In genomic region chr12:109493090-109493489, GRCh38 we compare ENCODE assay signal across 20 cellular contexts. TPM values are rescaled to one million over a fixed set of nuclear protein-coding genes. Genes with fewer than 3 reads are reported as not detected.
A peak's percentile ranks its signal among the peaks of the same experiment; 100 is the strongest.
DNase-seq lines count a peak whose midpoint lies in the region; ATAC-seq and TF ChIP-seq lines count a peak whose summit lies in the region.
"Had no signal": no experiment of that assay in that cellular context is flagged by ENCODE, and none has a peak within 500 bp of the region (broad histone marks: within the 10 kb centered on the region; RNA-seq: fewer than 3 reads in every experiment).

No MANE protein-coding gene starts in this region.

- peaks cover 4% of the 10 kb centered on the region for H3K4me1 Mint-ChIP-seq in activated CD4-positive, alpha-beta T cell treated with anti-CD3 and anti-CD28 coated beads, Interleukin-2, amount 10 ng/mL, durations not matched to agents 24 days and 14 days
- H3K4me1 Mint-ChIP-seq in immature natural killer cell = peaks cover 27 to 28% of the 10 kb centered on the region in 2 donors
- H3K4me1 Mint-ChIP-seq: B cell had no signal

- DNase-seq in activated CD4-positive, alpha-beta T cell treated with anti-CD3 and anti-CD28 coated beads, Interleukin-2, amount 10 ng/mL, durations not matched to agents 24 days and 14 days = no peak
- no peak for DNase-seq in activated CD4-positive, alpha-beta T cell treated with anti-CD3 and anti-CD28 coated beads for 4 hours
- peak in 1 of 5 donors; percentile 45 for DNase-seq in heart left ventricle
- no peak for DNase-seq in cardiac septum (ENCODE audit: low spot score)
- DNase-seq in left ventricle myocardium inferior = no peak
- no peak for DNase-seq in immature natural killer cell
- DNase-seq: Caco-2; CD4-positive, CD25-positive, alpha-beta regulatory T cell; CD8-positive, alpha-beta T cell; DMS153; DND-41; GOT3; HFFc6 had no signal

- H3K27ac ChIP-seq in heart left ventricle (no peak overlapping the region), left ventricle myocardium inferior (replicated peaks) (peak overlapping the region; percentile 47)
- H3K27ac ChIP-seq: 22Rv1, BLaER1, C4-2B had no signal

- no peak overlapping the region for H3K4me3 ChIP-seq in heart left ventricle
- H3K4me3 ChIP-seq in left ventricle myocardium inferior = no peak overlapping the region
- H3K4me3 ChIP-seq: BLaER1, HAP-1 had no signal

- no peaks in the 10 kb centered on the region for H3K27me3 Mint-ChIP-seq in activated CD4-positive, alpha-beta T cell treated with anti-CD3 and anti-CD28 coated beads, Interleukin-2, amount 10 ng/mL, durations not matched to agents 24 days and 14 days
- H3K27me3 Mint-ChIP-seq in immature natural killer cell (ENCODE audit: low read depth in 3 of 3) = peaks cover 0 to 3% (median 0%) of the 10 kb centered on the region in 3 donors
- H3K27me3 Mint-ChIP-seq: B cell; CD4-positive, CD25-positive, alpha-beta regulatory T cell had no signal

- peak overlapping the region; percentile 30 for H3K27ac Mint-ChIP-seq in activated CD4-positive, alpha-beta T cell treated with anti-CD3 and anti-CD28 coated beads, Interleukin-2, amount 10 ng/mL, durations not matched to agents 24 days and 14 days
- peak overlapping the region in 4 of 6 donors; percentile 1 to 56 (median 26) for H3K27ac Mint-ChIP-seq in immature natural killer cell
- H3K27ac Mint-ChIP-seq: B cell; CD4-positive, CD25-positive, alpha-beta regulatory T cell; CD8-positive, alpha-beta T cell; HFFc6 had no signal

- H3K9me3 Mint-ChIP-seq in activated CD4-positive, alpha-beta T cell treated with anti-CD3 and anti-CD28 coated beads, Interleukin-2, amount 10 ng/mL, durations not matched to agents 24 days and 14 days = no peaks in the 10 kb centered on the region
- peaks cover 0 to 2% (median 0%) of the 10 kb centered on the region in 6 donors for H3K9me3 Mint-ChIP-seq in immature natural killer cell
- H3K9me3 Mint-ChIP-seq: CD8-positive, alpha-beta T cell; HFFc6 had no signal

- TF ChIP-seq CTCF in heart left ventricle (IDR thresholded peaks at IDR 0.05) = no peak
- no peak for TF ChIP-seq CTCF in left ventricle myocardium inferior (IDR thresholded peaks at IDR 0.05; ENCODE audit: borderline replicate concordance)

- H3K36me3 Mint-ChIP-seq in activated CD4-positive, alpha-beta T cell treated with anti-CD3 and anti-CD28 coated beads, Interleukin-2, amount 10 ng/mL, durations not matched to agents 24 days and 14 days (ENCODE audit: low read depth) = peaks cover 37% of the 10 kb centered on the region
- H3K36me3 Mint-ChIP-seq in immature natural killer cell = peaks cover 18 to 57% (median 25%) of the 10 kb centered on the region in 3 donors

- H3K9me3 ChIP-seq in heart left ventricle (no peaks in the 10 kb centered on the region), left ventricle myocardium inferior (replicated peaks) (no peaks in the 10 kb centered on the region)
- H3K9me3 ChIP-seq: BLaER1, Caco-2, HAP-1 had no signal

- intact Hi-C loops in activated CD4-positive, alpha-beta T cell treated with anti-CD3 and anti-CD28 coated beads, Interleukin-2, amount 10 ng/mL, durations not matched to agents 24 days and 14 days (cut with micrococcal nuclease) = no loop called here
- intact Hi-C loops in heart left ventricle (cut with DNase I) = no loop called here
- intact Hi-C loops in cardiac septum (cut with DNase I) = no loop called here
- intact Hi-C loops in left ventricle myocardium inferior (cut with micrococcal nuclease) = no loop called here

- H3K27me3 ChIP-seq in heart left ventricle (no peaks in the 10 kb centered on the region), left ventricle myocardium inferior (ENCODE audit: low read depth) (no peaks in the 10 kb centered on the region)
- H3K27me3 ChIP-seq: BLaER1 had no signal

- peak in 3 of 4 donors; percentile 41 to 76 (median 75) for ATAC-seq in heart left ventricle
- no peak for ATAC-seq in HG03521 (IDR thresholded peaks at IDR 0.05; ENCODE audit: unreplicated experiment)
- ATAC-seq in HG02588 (IDR thresholded peaks at IDR 0.05; ENCODE audit: unreplicated experiment) = no peak
- ATAC-seq: CD8-positive, alpha-beta T cell had no signal

- no peak overlapping the region for H3K4me3 Mint-ChIP-seq in activated CD4-positive, alpha-beta T cell treated with anti-CD3 and anti-CD28 coated beads, Interleukin-2, amount 10 ng/mL, durations not matched to agents 24 days and 14 days
- no peak overlapping the region for H3K4me3 Mint-ChIP-seq in immature natural killer cell
- H3K4me3 Mint-ChIP-seq: B cell; CD4-positive, CD25-positive, alpha-beta regulatory T cell; CD8-positive, alpha-beta T cell; HFFc6 had no signal

- H3K36me3 ChIP-seq in heart left ventricle (peaks cover 0 to 100% (median 94%) of the 10 kb centered on the region in 9 donors), left ventricle myocardium inferior (peaks cover 91% of the 10 kb centered on the region)

- H3K4me1 ChIP-seq in heart left ventricle = no peaks in the 10 kb centered on the region
- H3K4me1 ChIP-seq in left ventricle myocardium inferior = no peaks in the 10 kb centered on the region
- H3K4me1 ChIP-seq: BLaER1, Caco-2, HAP-1 had no signal

- TF ChIP-seq POLR2A in heart left ventricle (IDR thresholded peaks at IDR 0.05) = no peak

RNA-seq across cellular contexts. Expression of gene UBE3B, which starts 15.7 kb away (rescaled TPM):
- 28.9 and 32.2 TPM in 2 replicates for total RNA-seq in activated CD4-positive, alpha-beta T cell treated with anti-CD3 and anti-CD28 coated beads, Interleukin-2, amount 10 ng/mL, durations not matched to agents 24 days and 14 days
- total RNA-seq in heart left ventricle (10 to 100 TPM; 45.7 to 82.7 (median 53.8) TPM), cardiac septum (47.1 TPM), left ventricle myocardium inferior (56.0 TPM)
- polyA plus RNA-seq in heart left ventricle (10 to 100 TPM; 19.1 to 24.4 TPM), immature natural killer cell (10 to 100 TPM; 25.3 to 41.2 (median 34.2) TPM)

RNA-seq across cellular contexts. Expression of gene KCTD10, which starts 16.0 kb away (rescaled TPM):
- total RNA-seq in activated CD4-positive, alpha-beta T cell treated with anti-CD3 and anti-CD28 coated beads, Interleukin-2, amount 10 ng/mL, durations not matched to agents 24 days and 14 days = 47.5 and 48.5 TPM in 2 replicates
- total RNA-seq in heart left ventricle (10 to 100 TPM; 20.8 to 52.3 (median 37.1) TPM), cardiac septum (42.3 TPM), left ventricle myocardium inferior (21.5 TPM)
- polyA plus RNA-seq in heart left ventricle (10 to 100 TPM in 1 of 2 donors, 1 to 10 TPM in 1; 9.5 to 47.6 TPM), immature natural killer cell (100 to 1,000 TPM in 2 of 3 donors, 10 to 100 TPM in 1; 59.7 to 204 (median 127) TPM)

Comparison
In these comparisons a context has a peak if more than half of its experiments do, and no peak if none do; other contexts are left out.
1. ATAC-seq: peak in heart left ventricle (3 of 4); none in HG03521 (single experiment) and HG02588 (single experiment).